Comparison of ENCODE assay signal across 23 cellular contexts in genomic region chr10:103783686-103784085, GRCh38.
DNase-seq lines count a peak whose midpoint lies in the region; ATAC-seq, FAIRE-seq and TF ChIP-seq lines count a peak whose summit lies in the region.
"Had no signal": no experiment of that assay in that cellular context is flagged by ENCODE, and none has a peak within 500 bp of the region (broad histone marks: within the 10 kb centered on the region; RNA-seq: fewer than 3 reads in every experiment).

No MANE protein-coding gene starts in this region.

- DNase-seq in left ventricle myocardium superior: peak; percentile 49
- DNase-seq in right cardiac atrium: no peak
- DNase-seq in astrocyte of the hippocampus (ENCODE audit: low read depth, low spot score): peak; percentile 62
- peak; percentile 26 for DNase-seq in medulla oblongata (ENCODE audit: extremely low spot score)
- no peak for DNase-seq in activated T-cell treated with anti-CD3 and anti-CD28 coated beads for 4 hours
- DNase-seq in RCC 7860 (ENCODE audit: low spot score): no peak
- no peak for DNase-seq in spleen
- DNase-seq in PC-3: no peak
- DNase-seq: DMS79 treated with DMSO at 0.1 percent for 48 hours, GDM1, HFFc6, NCI-H1105, NCI-H187, NCI-H446 treated with DMSO at 0.1 percent for 48 hours, NCI-H748 treated with DMSO at 0.1 percent for 48 hours, Right ventricle myocardium superior, SK-N-SH, T-cell had no signal

- H3K9me3 ChIP-seq in right cardiac atrium (ENCODE audit: control insufficient read depth, low read length): no peaks in the 10 kb centered on the region
- H3K9me3 ChIP-seq in spleen: no peaks in the 10 kb centered on the region
- H3K9me3 ChIP-seq in PC-3 (ENCODE audit: low read length): no peaks in the 10 kb centered on the region
- H3K9me3 ChIP-seq: SK-N-SH had no signal

- H3K9me2 ChIP-seq in PC-3 (replicated peaks; ENCODE audit: low read length): no peaks in the 10 kb centered on the region
- H3K9me2 ChIP-seq: SK-N-SH had no signal

- H3K9ac ChIP-seq in PC-3 (ENCODE audit: low read length): no peak overlapping the region
- H3K9ac ChIP-seq: KMS-11, SK-N-SH had no signal

- no peak overlapping the region for H3K4me2 ChIP-seq in PC-3 (ENCODE audit: low read length)
- H3K4me2 ChIP-seq: KMS-11, SK-N-SH had no signal

- TF ChIP-seq CTCF in spleen (IDR thresholded peaks at IDR 0.05 in 8 of 11, conservative IDR thresholded peaks at IDR 0.05 in 3 of 11) (no peak), PC-3 (conservative IDR thresholded peaks at IDR 0.05; ENCODE audit: low read depth, low read length) (no peak)

- H3K27me3 ChIP-seq in right cardiac atrium (ENCODE audit: control insufficient read depth, insufficient read depth): no peaks in the 10 kb centered on the region
- no peaks in the 10 kb centered on the region for H3K27me3 ChIP-seq in spleen (replicated peaks in 1 of 7)
- no peaks in the 10 kb centered on the region for H3K27me3 ChIP-seq in PC-3 (ENCODE audit: low read length)

- no peaks in the 10 kb centered on the region for H3K79me2 ChIP-seq in PC-3 (ENCODE audit: low read length)

- CTCF ChIA-PET in PC-3 (lab: Charles Lee): no interaction called here

- POLR2A ChIA-PET in PC-3 (lab: Charles Lee; ENCODE audit: unreplicated experiment): no interaction called here

- no peak for FAIRE-seq in RCC 7860 (lab: Jason Lieb, UNC)
- FAIRE-seq: GM12878, GM18507, H1, HepG2 had no signal

- peak; percentile 30 for ATAC-seq in left ventricle myocardium superior
- ATAC-seq in right cardiac atrium: no peak
- ATAC-seq in PC-3: no peak
- ATAC-seq: GM12878, HepG2, T-cell had no signal

- 54% methylated on average over 7 of the region's 7 CpGs for WGBS in right cardiac atrium
- 69 to 89% (median 85%) methylated on average over 7 of the region's 7 CpGs for WGBS in spleen, 5 donors

- no peak overlapping the region for H2AFZ ChIP-seq in PC-3 (ENCODE audit: low read length)

- intact Hi-C loops in left ventricle myocardium superior (cut with micrococcal nuclease): no loop called here
- intact Hi-C loops in right cardiac atrium (cut with DNase I): no loop called here
- intact Hi-C loops in spleen (cut with DNase I; ENCODE audit: low total_unique reads): no loop called here
- intact Hi-C loops in PC-3 (cut with micrococcal nuclease): loop anchor here (10.0 kb wide), 1 partner anchor 69 kb away; no protein-coding TSS in a partner anchor

- no peak overlapping the region for H3K27ac ChIP-seq in right cardiac atrium (ENCODE audit: low read length)
- H3K27ac ChIP-seq in spleen: no peak overlapping the region
- H3K27ac ChIP-seq in PC-3 (ENCODE audit: low read length): no peak overlapping the region
- H3K27ac ChIP-seq: KMS-11 had no signal

- H3K36me3 ChIP-seq in spleen (no peaks in the 10 kb centered on the region), PC-3 (ENCODE audit: low read depth, low read length) (no peaks in the 10 kb centered on the region)

- H4K20me1 ChIP-seq in PC-3 (ENCODE audit: low read length): no peaks in the 10 kb centered on the region

- H3F3A ChIP-seq in PC-3 (ENCODE audit: low read length, unreplicated experiment): no peaks in the 10 kb centered on the region

- no peak for TF ChIP-seq POLR2A in spleen (IDR thresholded peaks at IDR 0.05)

- BruUV-seq in PC-3 (replicated peaks; lab: Mats Ljungman, UMichigan): no TSS peak

- H3K4me1 ChIP-seq in right cardiac atrium (ENCODE audit: control insufficient read depth, insufficient read depth, low read length) (peaks cover 10% of the 10 kb centered on the region), spleen (peaks cover 4 to 17% (median 9%) of the 10 kb centered on the region in 6 donors), PC-3 (ENCODE audit: insufficient read depth, low read length) (peaks cover 29% of the 10 kb centered on the region)

- no peak overlapping the region for H3K4me3 ChIP-seq in right cardiac atrium (ENCODE audit: low read length)
- no peak overlapping the region for H3K4me3 ChIP-seq in spleen
- no peak overlapping the region for H3K4me3 ChIP-seq in PC-3 (ENCODE audit: low read length)
- H3K4me3 ChIP-seq: GM12878 had no signal

Comparison
In these comparisons a context has a peak if more than half of its experiments do, and no peak if none do; other contexts are left out.
1. DNase-seq: peak in left ventricle myocardium superior (single experiment), astrocyte of the hippocampus (single experiment) and medulla oblongata (single experiment); none in right cardiac atrium (0 of 3), activated T-cell treated with anti-CD3 and anti-CD28 coated beads for 4 hours (single experiment), RCC 7860 (single experiment), spleen (single experiment) and PC-3 (single experiment).